In the genomic region with DNA sequence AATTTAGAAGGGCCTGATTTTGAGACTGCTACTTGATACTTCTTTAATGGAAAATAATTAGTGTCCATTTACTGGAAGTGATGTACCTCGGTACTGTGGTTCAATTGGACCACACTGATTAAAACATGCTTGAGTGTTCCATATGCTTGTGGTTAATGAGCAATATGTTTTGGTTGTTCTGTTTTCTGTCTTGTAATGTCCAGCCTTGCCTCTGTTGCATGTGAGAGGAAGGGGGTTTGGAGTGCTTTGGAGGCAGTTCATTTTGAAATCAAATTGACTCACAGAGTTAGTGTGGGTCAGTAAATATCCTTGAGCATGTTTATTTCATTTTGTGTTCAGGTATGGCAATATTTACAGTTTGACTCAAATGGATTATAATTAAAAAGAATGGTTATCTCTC, we compare ENCODE assay signal across 23 cellular contexts.
"Had no signal": no experiment of that assay in that cellular context is flagged by ENCODE, and none has a peak within 500 bp of the region (broad histone marks: within the 10 kb centered on the region; RNA-seq: fewer than 3 reads in every experiment).

No MANE protein-coding gene starts in this region.

- DNase-seq: activated CD4-positive, alpha-beta T cell treated with anti-CD3 and anti-CD28 coated beads for 4 hours; activated CD4-positive, alpha-beta T cell treated with anti-CD3 and anti-CD28 coated beads, Interleukin-2, amount 50 U/mL, for 48 hours; activated CD4-positive, CD25-positive, alpha-beta regulatory T cell; activated effector memory CD4-positive, alpha-beta T cell treated with Interleukin-2 at 50 U/mL for 16 hours; activated naive CD4-positive, alpha-beta T cell treated with anti-CD3 and anti-CD28 coated beads, Interleukin-2, amount 10 ng/mL, durations not matched to agents 7 days and 5 days; activated naive CD8-positive, alpha-beta T cell treated with anti-CD3 and anti-CD28 coated beads, Interleukin-2, amount 50 U/mL, for 24 hours; activated T-cell treated with anti-CD3 and anti-CD28 coated beads, Interleukin-2, amount 50 U/mL, for 48 hours; aorta; brain microvascular endothelial cell; colonic mucosa; dorsolateral prefrontal cortex; effector memory CD8-positive, alpha-beta T cell; gastrocnemius medialis; hippocampal formation; left ventricle myocardium superior; naive B cell; nucleus accumbens; right lobe of liver; stimulated activated CD4-positive, alpha-beta T cell treated with anti-CD3 and anti-CD28 coated beads, Interleukin-1b, Interleukin-23, amount 100 ng/mL, for 48 hours; T-helper 17 cell had no signal

- ATAC-seq: activated naive CD8-positive, alpha-beta T cell treated with anti-CD3 and anti-CD28 coated beads, Interleukin-2, amount 50 U/mL, for 24 hours; effector memory CD8-positive, alpha-beta T cell; esophagus mucosa; gastrocnemius medialis; left ventricle myocardium superior; right lobe of liver; T-helper 17 cell had no signal

- H3K9me3 ChIP-seq: colonic mucosa, gastrocnemius medialis, right lobe of liver, tibial nerve had no signal

- H3K27ac ChIP-seq: brain microvascular endothelial cell, colonic mucosa, dorsolateral prefrontal cortex, gastrocnemius medialis, right lobe of liver, skin epidermis, tibial nerve had no signal

- H3K27me3 ChIP-seq: brain microvascular endothelial cell, colonic mucosa, gastrocnemius medialis, right lobe of liver, tibial nerve had no signal

- H3K4me1 ChIP-seq: colonic mucosa, gastrocnemius medialis, right lobe of liver, tibial nerve had no signal

- H3K36me3 ChIP-seq: brain microvascular endothelial cell, colonic mucosa, gastrocnemius medialis, right lobe of liver, tibial nerve had no signal

- H3K4me3 ChIP-seq: colonic mucosa, dorsolateral prefrontal cortex, gastrocnemius medialis, right lobe of liver, skin epidermis, tibial nerve had no signal
